In the genomic region with DNA sequence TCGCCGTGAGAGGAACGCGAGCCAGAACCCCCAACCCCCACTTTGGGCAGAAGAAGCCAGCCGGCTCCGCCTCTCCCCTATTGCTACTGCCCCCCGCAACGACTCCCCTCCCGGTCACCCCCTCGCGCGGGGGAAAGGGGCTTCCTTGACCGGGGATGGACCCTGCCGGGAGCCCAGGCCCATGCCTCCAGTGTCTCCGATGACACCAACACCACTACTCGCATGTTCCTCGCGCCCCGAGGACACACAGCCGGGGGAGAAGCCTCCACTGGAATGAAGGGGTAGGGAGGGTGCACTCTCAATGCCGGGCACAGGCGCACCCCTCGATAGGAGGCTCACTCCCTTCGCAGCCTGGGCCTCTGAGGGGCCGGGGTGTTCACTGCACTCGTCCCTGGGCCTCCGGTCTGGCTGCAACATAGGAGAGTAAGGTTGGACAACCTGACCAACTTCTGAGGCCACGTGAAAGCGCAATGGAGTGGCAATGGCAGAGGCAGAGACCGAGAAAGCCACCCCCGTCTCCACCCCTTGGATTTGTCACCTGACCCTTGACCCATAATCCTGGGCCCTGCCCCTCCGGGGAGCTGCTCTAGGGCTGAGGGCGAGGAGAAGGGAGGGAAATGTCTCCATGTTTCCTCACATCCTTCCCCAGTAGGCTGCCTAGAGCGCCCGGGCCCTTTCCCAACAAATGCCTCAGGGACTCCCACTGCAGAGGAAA, we compare ENCODE assay signal across 1 cellular context.
TF ChIP-seq lines count a peak whose summit lies in the region.

No MANE protein-coding gene starts in this region.

TF ChIP-seq in IMR-90, 13 proteins besides CTCF, POLR2A, EP300 and RAD21:
- TF ChIP-seq, protein P1, sequence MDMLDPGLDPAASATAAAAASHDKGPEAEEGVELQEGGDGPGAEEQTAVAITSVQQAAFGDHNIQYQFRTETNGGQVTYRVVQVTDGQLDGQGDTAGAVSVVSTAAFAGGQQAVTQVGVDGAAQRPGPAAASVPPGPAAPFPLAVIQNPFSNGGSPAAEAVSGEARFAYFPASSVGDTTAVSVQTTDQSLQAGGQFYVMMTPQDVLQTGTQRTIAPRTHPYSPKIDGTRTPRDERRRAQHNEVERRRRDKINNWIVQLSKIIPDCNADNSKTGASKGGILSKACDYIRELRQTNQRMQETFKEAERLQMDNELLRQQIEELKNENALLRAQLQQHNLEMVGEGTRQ (IDR thresholded peaks at IDR 0.05; ENCODE audit: low read depth, low read length): no peak
- TF ChIP-seq FOS (IDR thresholded peaks at IDR 0.05; ENCODE audit: low read depth, low read length) (no peak), MAFK (IDR thresholded peaks at IDR 0.05; ENCODE audit: low read depth, low read length) (no peak), BHLHE40 (IDR thresholded peaks at IDR 0.05; ENCODE audit: low read depth, low read length) (no peak), SMC3 (IDR thresholded peaks at IDR 0.05; ENCODE audit: low read depth, low read length) (no peak), CHD1 (IDR thresholded peaks at IDR 0.05; ENCODE audit: low read depth, low read length) (no peak), CEBPB (IDR thresholded peaks at IDR 0.05; ENCODE audit: low read depth, low read length) (no peak), NFE2L2 (IDR thresholded peaks at IDR 0.05; ENCODE audit: low read depth, low read length) (no peak), RFX5 (IDR thresholded peaks at IDR 0.05; ENCODE audit: low read depth, low read length) (no peak), MAZ (IDR thresholded peaks at IDR 0.05; ENCODE audit: borderline replicate concordance, low read depth, low read length) (no peak), ELK1 (IDR thresholded peaks at IDR 0.05; ENCODE audit: borderline replicate concordance, low read depth, low read length) (no peak), MXI1 (IDR thresholded peaks at IDR 0.05; ENCODE audit: borderline replicate concordance, low read depth, low read length) (no peak), RCOR1 (IDR thresholded peaks at IDR 0.05; ENCODE audit: insufficient replicate concordance, low read length) (no peak)
